Comparison of ENCODE assay signal across 17 cellular contexts in the genomic region with DNA sequence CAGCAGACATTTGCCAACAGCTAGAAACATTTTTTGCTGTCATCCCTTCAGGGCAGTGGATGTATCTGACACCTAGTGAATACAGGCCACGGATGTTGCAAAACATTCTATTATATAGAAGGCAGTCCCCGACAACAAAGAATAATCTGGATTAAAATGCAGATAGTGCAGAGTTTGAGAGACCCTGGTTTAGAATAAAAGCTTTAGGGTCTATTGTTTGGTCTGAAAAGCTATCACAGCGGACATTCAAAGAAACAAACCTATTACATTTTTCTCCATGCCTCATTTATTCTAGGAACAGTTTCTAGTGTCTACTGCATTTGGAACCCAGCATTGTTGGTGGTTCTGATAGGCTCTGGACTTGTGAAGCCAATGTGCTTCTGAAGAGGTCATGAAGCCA.
A peak's percentile ranks its signal among the peaks of the same experiment; 100 is the strongest.
DNase-seq lines count a peak whose midpoint lies in the region; FAIRE-seq and TF ChIP-seq lines count a peak whose summit lies in the region.
"Had no signal": no experiment of that assay in that cellular context is flagged by ENCODE, and none has a peak within 500 bp of the region (broad histone marks: within the 10 kb centered on the region; RNA-seq: fewer than 3 reads in every experiment).

No MANE protein-coding gene starts in this region.

- H3K79me1 ChIP-seq in trophoblast cell (ENCODE audit: low read length) (peaks cover 11% of the 10 kb centered on the region), neuronal stem cell (ENCODE audit: low read depth, low read length) (no peaks in the 10 kb centered on the region)

- H3F3A ChIP-seq in GM23248 (ENCODE audit: insufficient read depth) (peaks cover 44% of the 10 kb centered on the region), PC-9 (ENCODE audit: insufficient read depth, low read depth) (peaks cover 30% of the 10 kb centered on the region; the same call in 1 of the 2 replicates)

- BruUV-seq in PC-9 (replicated peaks; lab: Mats Ljungman, UMichigan) (no TSS peak), endothelial cell of umbilical vein (replicated peaks; lab: Mats Ljungman, UMichigan) (no TSS peak)

- CTCF ChIA-PET in PC-9 (lab: Charles Lee) (no interaction called here), endothelial cell of umbilical vein (lab: Charles Lee) (interaction anchor here (1.0 kb wide), 1 partner anchor 60 kb away, joined by 3 read pairs; no protein-coding TSS in a partner anchor)

- H3K4me1 ChIP-seq in GM23248 (ENCODE audit: insufficient read depth) (peaks cover 52% of the 10 kb centered on the region), PC-9 (replicated peaks; ENCODE audit: insufficient read depth) (peaks cover 44% of the 10 kb centered on the region), endothelial cell of umbilical vein (ENCODE audit: control insufficient read depth, extremely low read depth, insufficient read depth, low read length) (peaks cover 26% of the 10 kb centered on the region), trophoblast cell (ENCODE audit: control insufficient read depth in 1 of 2, insufficient read depth in 2 of 2, low read length in 2 of 2) (peaks cover 2 to 8% of the 10 kb centered on the region in 2 experiments), neuronal stem cell (ENCODE audit: control insufficient read depth in 2 of 2, insufficient read depth in 1 of 2, low read depth in 1 of 2, low read length in 2 of 2) (peaks cover 2 to 8% of the 10 kb centered on the region in 2 donors)

- H3K79me2 ChIP-seq in GM23248 (ENCODE audit: insufficient read depth) (no peaks in the 10 kb centered on the region), PC-9 (ENCODE audit: low read depth) (no peaks in the 10 kb centered on the region), endothelial cell of umbilical vein (ENCODE audit: control insufficient read depth, insufficient read depth, low read length) (no peaks in the 10 kb centered on the region), trophoblast cell (ENCODE audit: control insufficient read depth, insufficient read depth, low read length, poor library complexity) (no peaks in the 10 kb centered on the region)

- H3K23ac ChIP-seq in trophoblast cell (ENCODE audit: low read length) (no peak overlapping the region), neuronal stem cell (ENCODE audit: low read depth, low read length, poor library complexity) (no peak overlapping the region)

- no peak for TF ChIP-seq POLR2A in endothelial cell of umbilical vein (IDR thresholded peaks at IDR 0.05; ENCODE audit: low read depth, low read length)

- intact Hi-C loops in PC-9 (cut with micrococcal nuclease; ENCODE audit: unreplicated experiment) (loop anchor here (2.0 kb wide), 3 partner anchors 75 to 405 kb away; no protein-coding TSS in a partner anchor), endothelial cell of umbilical vein (cut with micrococcal nuclease) (loop anchor here (2.0 to 5.0 kb wide), 4 partner anchors 13 to 314 kb away; a partner anchor contains a TSS), CD14-positive monocyte (cut with micrococcal nuclease) (no loop called here)

- H4K12ac ChIP-seq in trophoblast cell (ENCODE audit: low read depth, low read length), result no peak overlapping the region

- H3K9me3 Mint-ChIP-seq in CD14-positive monocyte, result peaks cover 0 to 3% (median 0%) of the 10 kb centered on the region in 7 donors
- H3K9me3 Mint-ChIP-seq: H9 had no signal

- no peak for TF ChIP-seq CTCF in PC-9 (conservative IDR thresholded peaks at IDR 0.05)
- TF ChIP-seq CTCF in endothelial cell of umbilical vein (IDR thresholded peaks at IDR 0.05; ENCODE audit: extremely low read depth in 1 of 2, insufficient read depth in 1 of 2, low read depth in 1 of 2, low read length in 2 of 2), result no peak
- TF ChIP-seq CTCF in CD14-positive monocyte (IDR thresholded peaks at IDR 0.05), result no peak

- no peaks in the 10 kb centered on the region for H3K36me3 Mint-ChIP-seq in CD14-positive monocyte
- H3K36me3 Mint-ChIP-seq: CD4-positive, CD25-positive, alpha-beta regulatory T cell had no signal

- in situ Hi-C loops in GM23248 (cut with MboI), result no loop called here

- H3K9me1 ChIP-seq in endothelial cell of umbilical vein (replicated peaks; ENCODE audit: control insufficient read depth, extremely low read depth, insufficient read depth, low read length), result no peaks in the 10 kb centered on the region

- H2BK120ac ChIP-seq in trophoblast cell (ENCODE audit: insufficient read depth, low read length, poor library complexity), result peak overlapping the region; percentile 96
- no peak overlapping the region for H2BK120ac ChIP-seq in neuronal stem cell (ENCODE audit: low read depth, low read length)

- dilution Hi-C loops in endothelial cell of umbilical vein (cut with MboI; ENCODE audit: extremely low pct_ligation_motif_present, low sequenced_read_pairs), result no loop called here

- no peak overlapping the region for H3K27ac Mint-ChIP-seq in CD14-positive monocyte
- H3K27ac Mint-ChIP-seq: CD4-positive, CD25-positive, alpha-beta regulatory T cell; H9 had no signal

- H4K91ac ChIP-seq in trophoblast cell (ENCODE audit: low read depth, low read length), result peak overlapping the region; percentile 73
- no peak overlapping the region for H4K91ac ChIP-seq in neuronal stem cell (ENCODE audit: low read depth, low read length, poor library complexity)

- DNase-seq in GM23248 (no peak), PC-9 (no peak), endothelial cell of umbilical vein (ENCODE audit: low read depth, low spot score) (no peak), trophoblast cell (no peak), neuronal stem cell (ENCODE audit: low spot score) (no peak), DMS114 treated with DMSO at 0.1 percent for 48 hours (lab: John Stamatoyannopoulos, UW; ENCODE audit: unreplicated experiment) (no peak), CD14-positive monocyte (ENCODE audit: low spot score) (no peak)
- DNase-seq: CD4-positive, CD25-positive, alpha-beta regulatory T cell; COR-L47; GF-D8; H9; NCI-H1092 treated with DMSO at 0.1 percent for 48 hours; NCI-H2081; NCI-H2171 treated with DMSO at 0.1 percent for 48 hours; NCI-H446 treated with DMSO at 0.1 percent for 48 hours; NK-92 treated with Interleukin-12 subunit alpha and Interleukin-12 subunit beta, amount 100 ng/mL, for 24 hours had no signal

- H2BK5ac ChIP-seq in trophoblast cell (ENCODE audit: low read depth, low read length, poor library complexity) (peak overlapping the region; percentile 82), neuronal stem cell (ENCODE audit: low read length) (no peak overlapping the region)

- no peak overlapping the region for H3K4ac ChIP-seq in trophoblast cell (ENCODE audit: low read depth, low read length)
- H3K4ac ChIP-seq in neuronal stem cell (ENCODE audit: low read length), result no peak overlapping the region

- H3K36me3 ChIP-seq in GM23248 (ENCODE audit: low read depth) (no peaks in the 10 kb centered on the region), PC-9 (ENCODE audit: low read depth) (no peaks in the 10 kb centered on the region), endothelial cell of umbilical vein (ENCODE audit: control insufficient read depth in 2 of 2, extremely low read depth in 1 of 2, insufficient read depth in 2 of 2, low read length in 2 of 2) (no peaks in the 10 kb centered on the region), trophoblast cell (ENCODE audit: control insufficient read depth in 1 of 2, insufficient read depth in 2 of 2, low read length in 2 of 2) (no peaks in the 10 kb centered on the region), neuronal stem cell (replicated peaks in 1 of 2; ENCODE audit: control insufficient read depth in 2 of 2, insufficient read depth in 2 of 2, low read length in 2 of 2) (no peaks in the 10 kb centered on the region)

- H2BK15ac ChIP-seq in neuronal stem cell (ENCODE audit: low read length), result no peak overlapping the region

- H4K8ac ChIP-seq in trophoblast cell (ENCODE audit: low read depth, low read length), result no peak overlapping the region
- H4K8ac ChIP-seq in neuronal stem cell (ENCODE audit: low read depth, low read length), result no peak overlapping the region

- 99 to 100% methylated on average over 3 of the region's 3 CpGs for WGBS in GM23248 (ENCODE audit: low coverage in 1 of 2, low lambda C conversion rate in 2 of 2, missing lambda C conversion rate in 2 of 2), 2 experiments
- WGBS in trophoblast cell (ENCODE audit: extremely low coverage, insufficient coverage, insufficient read length), result no CpG with 5 or more reads among the region's 3 CpGs
- no CpG with 5 or more reads among the region's 3 CpGs for WGBS in neuronal stem cell (ENCODE audit: extremely low coverage in 2 of 2, insufficient read length in 2 of 2, insufficient replicate concordance in 1 of 2), 2 donors

- H3K9me2 ChIP-seq in GM23248 (ENCODE audit: insufficient read depth) (no peaks in the 10 kb centered on the region), PC-9 (ENCODE audit: insufficient read depth) (no peaks in the 10 kb centered on the region)

- H3K14ac ChIP-seq in trophoblast cell (ENCODE audit: low read length) (peak overlapping the region; percentile 84), neuronal stem cell (ENCODE audit: low read length) (no peak overlapping the region)

- no peak overlapping the region for H2AFZ ChIP-seq in GM23248
- H2AFZ ChIP-seq in PC-9, result no peak overlapping the region
- H2AFZ ChIP-seq in endothelial cell of umbilical vein (ENCODE audit: low read depth, low read length), result no peak overlapping the region
- H2AFZ ChIP-seq in trophoblast cell (ENCODE audit: insufficient read depth, low read length, poor library complexity), result no peak overlapping the region
- no peak overlapping the region for H2AFZ ChIP-seq in neuronal stem cell (ENCODE audit: low read length)

- H3K27me3 ChIP-seq in GM23248 (replicated peaks; ENCODE audit: insufficient read depth) (no peaks in the 10 kb centered on the region), PC-9 (ENCODE audit: insufficient read depth, low read depth) (no peaks in the 10 kb centered on the region), endothelial cell of umbilical vein (ENCODE audit: control insufficient read depth in 2 of 2, insufficient read depth in 2 of 2, low read length in 2 of 2) (no peaks in the 10 kb centered on the region), trophoblast cell (ENCODE audit: insufficient read depth, low read length) (no peaks in the 10 kb centered on the region), neuronal stem cell (ENCODE audit: control insufficient read depth in 3 of 3, insufficient read depth in 3 of 3, low read depth in 1 of 3, low read length in 3 of 3) (no peaks in the 10 kb centered on the region)

- H3K4me3 Mint-ChIP-seq in CD14-positive monocyte, result no peak overlapping the region
- H3K4me3 Mint-ChIP-seq: CD4-positive, CD25-positive, alpha-beta regulatory T cell; H9 had no signal

- H3K18ac ChIP-seq in trophoblast cell (ENCODE audit: low read length), result no peak overlapping the region
- H3K18ac ChIP-seq in neuronal stem cell (ENCODE audit: low read length), result no peak overlapping the region

- H3K27me3 Mint-ChIP-seq in CD14-positive monocyte (ENCODE audit: low read depth in 3 of 3), result peaks cover 0 to 2% (median 1%) of the 10 kb centered on the region in 3 donors
- H3K27me3 Mint-ChIP-seq: CD4-positive, CD25-positive, alpha-beta regulatory T cell had no signal

- H2AK5ac ChIP-seq in trophoblast cell (ENCODE audit: low read length) (no peak overlapping the region), neuronal stem cell (ENCODE audit: low read depth, low read length) (no peak overlapping the region)

- H3K9ac ChIP-seq in GM23248 (no peak overlapping the region), endothelial cell of umbilical vein (replicated peaks; ENCODE audit: extremely low read depth, insufficient read depth, low read length) (no peak overlapping the region), trophoblast cell (ENCODE audit: low read length) (no peak overlapping the region), neuronal stem cell (ENCODE audit: low read depth, low read length, poor library complexity) (no peak overlapping the region)

- H3K9me3 ChIP-seq in GM23248 (ENCODE audit: low read depth) (no peaks in the 10 kb centered on the region), PC-9 (ENCODE audit: insufficient read depth, low read depth) (peaks cover 10% of the 10 kb centered on the region; the same call in 1 of the 2 replicates), endothelial cell of umbilical vein (replicated peaks; ENCODE audit: control insufficient read depth, insufficient read depth, low read length) (no peaks in the 10 kb centered on the region), trophoblast cell (ENCODE audit: insufficient read depth, low read depth, low read length) (no peaks in the 10 kb centered on the region), neuronal stem cell (replicated peaks in 1 of 2; ENCODE audit: control insufficient read depth in 2 of 2, insufficient read depth in 1 of 2, low read depth in 1 of 2, low read length in 2 of 2) (peaks cover 0 to 3% of the 10 kb centered on the region in 2 donors)

- H3K4me2 ChIP-seq in GM23248 (ENCODE audit: unreplicated experiment) (peak overlapping the region; percentile 70), PC-9 (no peak overlapping the region), endothelial cell of umbilical vein (ENCODE audit: insufficient read depth, low read length) (no peak overlapping the region), trophoblast cell (ENCODE audit: low read length) (no peak overlapping the region), neuronal stem cell (ENCODE audit: insufficient read depth, low read length, poor library complexity, severe bottlenecking) (no peak overlapping the region)

- POLR2A ChIA-PET in PC-9 (lab: Charles Lee; ENCODE audit: unreplicated experiment), result no interaction called here
- POLR2A ChIA-PET in endothelial cell of umbilical vein (lab: Charles Lee), result no interaction called here

- FAIRE-seq in endothelial cell of umbilical vein (lab: Jason Lieb, UNC), result no peak

- no peak overlapping the region for H3K27ac ChIP-seq in GM23248
- peak overlapping the region; percentile 81 for H3K27ac ChIP-seq in PC-9
- H3K27ac ChIP-seq in endothelial cell of umbilical vein (ENCODE audit: insufficient read depth, low read depth, low read length), result peak overlapping the region; percentile 64
- H3K27ac ChIP-seq in trophoblast cell (ENCODE audit: low read depth, low read length), result peak overlapping the region; percentile 87
- H3K27ac ChIP-seq in neuronal stem cell (replicated peaks; ENCODE audit: low read length), result no peak overlapping the region
- H3K27ac ChIP-seq: RWPE1 had no signal

- H2BK12ac ChIP-seq in trophoblast cell (ENCODE audit: low read length), result peak overlapping the region; percentile 100
- no peak overlapping the region for H2BK12ac ChIP-seq in neuronal stem cell (ENCODE audit: low read length)

- H4K20me1 ChIP-seq in GM23248 (ENCODE audit: insufficient read depth) (no peaks in the 10 kb centered on the region), PC-9 (ENCODE audit: insufficient read depth) (no peaks in the 10 kb centered on the region), endothelial cell of umbilical vein (replicated peaks; ENCODE audit: control insufficient read depth, extremely low read depth, insufficient read depth, low read length) (no peaks in the 10 kb centered on the region)

- H3K4me1 Mint-ChIP-seq in CD14-positive monocyte, result no peaks in the 10 kb centered on the region
- H3K4me1 Mint-ChIP-seq: CD4-positive, CD25-positive, alpha-beta regulatory T cell; H9 had no signal

- no peak overlapping the region for H3K4me3 ChIP-seq in GM23248
- no peak overlapping the region for H3K4me3 ChIP-seq in PC-9
- no peak overlapping the region for H3K4me3 ChIP-seq in endothelial cell of umbilical vein (replicated peaks in 1 of 3; ENCODE audit: insufficient read depth in 1 of 3, low read depth in 1 of 3, low read length in 3 of 3)
- H3K4me3 ChIP-seq in trophoblast cell (ENCODE audit: low read depth, low read length), result no peak overlapping the region
- H3K4me3 ChIP-seq in neuronal stem cell (ENCODE audit: low read length in 2 of 2), result no peak overlapping the region

Comparison
In these comparisons a context has a peak if more than half of its experiments do, and no peak if none do; other contexts are left out.
1. H3K27ac ChIP-seq: peak in PC-9 (single experiment), endothelial cell of umbilical vein (single experiment) and trophoblast cell (single experiment); none in GM23248 (single experiment) and neuronal stem cell (single experiment).
2. intact Hi-C loops: an anchor here in PC-9 (2.0 kb wide) and endothelial cell of umbilical vein (2.0 to 5.0 kb wide); none called in CD14-positive monocyte.